3 cellular contexts compared by ENCODE assay signal in genomic region chr16:69093974-69094373, GRCh38.
TF ChIP-seq lines count a peak whose summit lies in the region.

No MANE protein-coding gene starts in this region.

TF ChIP-seq in HCT116, 20 proteins besides CTCF, POLR2A, EP300 and RAD21:
- no peak for TF ChIP-seq SP1 (IDR thresholded peaks at IDR 0.05; ENCODE audit: low read depth)
- TF ChIP-seq ZNF274 (IDR thresholded peaks at IDR 0.05; ENCODE audit: low read depth, low read length): no peak
- no peak for TF ChIP-seq MAX (IDR thresholded peaks at IDR 0.05)
- no peak for TF ChIP-seq REST (IDR thresholded peaks at IDR 0.05; ENCODE audit: low read depth)
- no peak for TF ChIP-seq ATF3 (IDR thresholded peaks at IDR 0.05)
- TF ChIP-seq ZFX (IDR thresholded peaks at IDR 0.05): no peak
- TF ChIP-seq EGR1 (IDR thresholded peaks at IDR 0.05; ENCODE audit: low read depth): no peak
- TF ChIP-seq CBX3 (IDR thresholded peaks at IDR 0.05; ENCODE audit: low read depth): no peak
- TF ChIP-seq CEBPB (IDR thresholded peaks at IDR 0.05; ENCODE audit: low read depth): no peak

TF ChIP-seq in K562, 482 proteins besides CTCF, POLR2A, EP300 and RAD21:
- TF ChIP-seq PHF20 (IDR thresholded peaks at IDR 0.05; ENCODE audit: partially characterized antibody): no peak
- TF ChIP-seq SRSF3 (IDR thresholded peaks at IDR 0.05; ENCODE audit: insufficient read depth, low read length): no peak
- TF ChIP-seq CHD4 (IDR thresholded peaks at IDR 0.05; ENCODE audit: insufficient read depth, insufficient replicate concordance, low read depth, low read length, poor library complexity, severe bottlenecking): no peak
- no peak for TF ChIP-seq ZNF778 (CRISPR knock-in tag; IDR thresholded peaks at IDR 0.05)
- no peak for TF ChIP-seq KAT7 (CRISPR knock-in tag; IDR thresholded peaks at IDR 0.05; ENCODE audit: borderline replicate concordance)
- no peak for TF ChIP-seq RBM15 (IDR thresholded peaks at IDR 0.05; ENCODE audit: insufficient read depth, low read length)
- TF ChIP-seq OTX1 (CRISPR knock-in tag; IDR thresholded peaks at IDR 0.05): no peak
- TF ChIP-seq SMARCE1 (IDR thresholded peaks at IDR 0.05): no peak
- TF ChIP-seq ZBTB8A (IDR thresholded peaks at IDR 0.05; ENCODE audit: partially characterized antibody): no peak
- TF ChIP-seq GTF3C2 (IDR thresholded peaks at IDR 0.05; ENCODE audit: borderline replicate concordance, extremely low read depth, insufficient read length): no peak
- no peak for TF ChIP-seq ZBTB12 (CRISPR knock-in tag; IDR thresholded peaks at IDR 0.05)
- no peak for TF ChIP-seq MXD1 (CRISPR knock-in tag; IDR thresholded peaks at IDR 0.05; ENCODE audit: borderline replicate concordance, poor library complexity, severe bottlenecking)
- no peak for TF ChIP-seq MAFF (IDR thresholded peaks at IDR 0.05; ENCODE audit: low read length)
- no peak for TF ChIP-seq NR2C1 (IDR thresholded peaks at IDR 0.05)
- no peak for TF ChIP-seq NR2C1 (tag; IDR thresholded peaks at IDR 0.05)
- TF ChIP-seq HLTF (IDR thresholded peaks at IDR 0.05): no peak

TF ChIP-seq in SK-N-SH treated with all-trans-retinoic acid at 6 μM for 48 hours, 23 proteins besides CTCF, POLR2A, EP300 and RAD21:
- TF ChIP-seq ESRRG (CRISPR knock-in tag; IDR thresholded peaks at IDR 0.05) (no peak), TSHZ2 (CRISPR knock-in tag; IDR thresholded peaks at IDR 0.05) (no peak), TOX (CRISPR knock-in tag; IDR thresholded peaks at IDR 0.05; ENCODE audit: borderline replicate concordance) (no peak), ZC3H10 (CRISPR knock-in tag; IDR thresholded peaks at IDR 0.05) (no peak), ZNF70 (CRISPR knock-in tag; IDR thresholded peaks at IDR 0.05) (no peak), PPARA (CRISPR knock-in tag; IDR thresholded peaks at IDR 0.05; ENCODE audit: borderline replicate concordance) (no peak), ZNF565 (CRISPR knock-in tag; conservative IDR thresholded peaks at IDR 0.05; ENCODE audit: low read depth) (no peak), ZNF8 (CRISPR knock-in tag; IDR thresholded peaks at IDR 0.05) (no peak), ZFP30 (CRISPR knock-in tag; IDR thresholded peaks at IDR 0.05) (no peak), OSR1 (CRISPR knock-in tag; IDR thresholded peaks at IDR 0.05) (no peak), CSRNP3 (CRISPR knock-in tag; IDR thresholded peaks at IDR 0.05) (no peak), CSDC2 (CRISPR knock-in tag; IDR thresholded peaks at IDR 0.05) (no peak), POU6F1 (CRISPR knock-in tag; IDR thresholded peaks at IDR 0.05; ENCODE audit: borderline replicate concordance, low read depth) (no peak), PATZ1 (CRISPR knock-in tag; IDR thresholded peaks at IDR 0.05; ENCODE audit: borderline replicate concordance) (no peak), TCF4 (CRISPR knock-in tag; IDR thresholded peaks at IDR 0.05; ENCODE audit: borderline replicate concordance) (no peak), SNAI2 (CRISPR knock-in tag; IDR thresholded peaks at IDR 0.05) (no peak), ISL1 (CRISPR knock-in tag; IDR thresholded peaks at IDR 0.05) (no peak)
TF ChIP-seq in SK-N-SH treated with all-trans-retinoic acid at 6 μM for 48 hours: peak in this region for 0.
